In genomic region chr3:148601766-148602685, GRCh38 we compare ENCODE assay signal across 17 cellular contexts.
DNase-seq lines count a peak whose midpoint lies in the region; ATAC-seq, FAIRE-seq and TF ChIP-seq lines count a peak whose summit lies in the region.
"Had no signal": no experiment of that assay in that cellular context is flagged by ENCODE, and none has a peak within 500 bp of the region (broad histone marks: within the 10 kb centered on the region; RNA-seq: fewer than 3 reads in every experiment).

No MANE protein-coding gene starts in this region.

- no peaks in the 10 kb centered on the region for H3K36me3 Mint-ChIP-seq in activated naive CD4-positive, alpha-beta T cell treated with anti-CD3 and anti-CD28 coated beads for 36 hours (ENCODE audit: low read depth)
- no peaks in the 10 kb centered on the region for H3K36me3 Mint-ChIP-seq in stimulated activated effector memory CD8-positive, alpha-beta T cell treated with anti-CD3 and anti-CD28 coated beads, Interleukin-12 subunit alpha, Interleukin-12 subunit beta, amount 100 ng/mL, for 72 hours
- H3K36me3 Mint-ChIP-seq: naive thymus-derived CD8-positive, alpha-beta T cell had no signal

- CTCF ChIA-PET in SK-N-SH (lab: Yijun Ruan, JAX) = no interaction called here
- CTCF ChIA-PET in activated naive CD4-positive, alpha-beta T cell treated with anti-CD3 and anti-CD28 coated beads for 36 hours (lab: Charles Lee) = no interaction called here

- no peaks in the 10 kb centered on the region for H3K4me1 Mint-ChIP-seq in activated naive CD4-positive, alpha-beta T cell treated with anti-CD3 and anti-CD28 coated beads for 36 hours (ENCODE audit: low read depth)
- no peaks in the 10 kb centered on the region for H3K4me1 Mint-ChIP-seq in stimulated activated effector memory CD8-positive, alpha-beta T cell treated with anti-CD3 and anti-CD28 coated beads, Interleukin-12 subunit alpha, Interleukin-12 subunit beta, amount 100 ng/mL, for 72 hours
- H3K4me1 Mint-ChIP-seq: H9; naive thymus-derived CD8-positive, alpha-beta T cell had no signal

- no peaks in the 10 kb centered on the region for H3K27me3 Mint-ChIP-seq in activated naive CD4-positive, alpha-beta T cell treated with anti-CD3 and anti-CD28 coated beads for 36 hours (ENCODE audit: low read depth)
- H3K27me3 Mint-ChIP-seq: naive thymus-derived CD8-positive, alpha-beta T cell had no signal

- H3K36me3 ChIP-seq in SK-N-SH (replicated peaks in 1 of 2; ENCODE audit: control insufficient read depth in 1 of 2, insufficient read depth in 2 of 2, low read length in 1 of 2) = no peaks in the 10 kb centered on the region
- H3K36me3 ChIP-seq in right lobe of liver = no peaks in the 10 kb centered on the region

- H3K4me3 ChIP-seq in SK-N-SH (ENCODE audit: low read depth in 2 of 2, low read length in 1 of 2) = no peak overlapping the region
- H3K4me3 ChIP-seq in right lobe of liver = no peak overlapping the region
- H3K4me3 ChIP-seq: skin epidermis had no signal

- 29% methylated on average over 3 of the region's 3 CpGs for WGBS in SK-N-SH (ENCODE audit: low lambda C conversion rate)
- 30% methylated on average over 3 of the region's 3 CpGs for WGBS in right lobe of liver (ENCODE audit: insufficient coverage, low coverage, low lambda C conversion rate, missing lambda C conversion rate)

- H3K27ac ChIP-seq in SK-N-SH (ENCODE audit: low read depth in 2 of 2, low read length in 1 of 2) = no peak overlapping the region
- H3K27ac ChIP-seq in right lobe of liver = peak overlapping the region; percentile 75 to 92 (median 83)
- H3K27ac ChIP-seq: skin epidermis had no signal

- H3K9me2 ChIP-seq in SK-N-SH = no peaks in the 10 kb centered on the region

- no peak overlapping the region for H3K4me2 ChIP-seq in SK-N-SH

- peak; percentile 96 for FAIRE-seq in endometrium (lab: Jason Lieb, UNC)
- FAIRE-seq: A204.1, RCC 7860 had no signal

- no peak overlapping the region for H2AFZ ChIP-seq in SK-N-SH (ENCODE audit: low read depth)

- POLR2A ChIA-PET in SK-N-SH (lab: Yijun Ruan, JAX) = no interaction called here

- no peak for TF ChIP-seq CTCF in SK-N-SH (IDR thresholded peaks at IDR 0.05)
- no peak for TF ChIP-seq CTCF in right lobe of liver (IDR thresholded peaks at IDR 0.05)

- H3K4me1 ChIP-seq in SK-N-SH (ENCODE audit: control insufficient read depth in 1 of 2, insufficient read depth in 2 of 2, low read depth in 1 of 2, low read length in 1 of 2) (peaks cover 0 to 4% of the 10 kb centered on the region in 2 experiments; a peak in 1 of 4 replicates), right lobe of liver (peaks cover 0 to 47% (median 15%) of the 10 kb centered on the region in 4 donors)

- TF ChIP-seq EP300 in SK-N-SH (IDR thresholded peaks at IDR 0.05; ENCODE audit: borderline replicate concordance in 1 of 2, low read depth in 1 of 2, low read length in 1 of 2) = no peak

- H3F3A ChIP-seq in SK-N-SH (replicated peaks; ENCODE audit: insufficient read depth) = no peaks in the 10 kb centered on the region

- H3K9me3 ChIP-seq in SK-N-SH = no peaks in the 10 kb centered on the region
- no peaks in the 10 kb centered on the region for H3K9me3 ChIP-seq in right lobe of liver

- no peak for TF ChIP-seq RAD21 in SK-N-SH (IDR thresholded peaks at IDR 0.05; ENCODE audit: low read length)

- DNase-seq in SK-N-SH (no peak), right lobe of liver (peak in 1 of 3 donors; percentile 48), NCI-H226 (no peak)
- no peak for DNase-seq in NK-92 treated with Interleukin-12 subunit alpha and Interleukin-12 subunit beta, amount 100 ng/mL, for 24 hours (lab: John Stamatoyannopoulos, UW)
- no peak for DNase-seq in activated naive CD4-positive, alpha-beta T cell treated with anti-CD3 and anti-CD28 coated beads for 36 hours
- DNase-seq in stimulated activated effector memory CD8-positive, alpha-beta T cell treated with anti-CD3 and anti-CD28 coated beads, Interleukin-12 subunit alpha, Interleukin-12 subunit beta, amount 100 ng/mL, for 72 hours (ENCODE audit: low spot score in 2 of 2) = no peak
- DNase-seq: activated T-cell treated with anti-CD3 and anti-CD28 coated beads, Interleukin-2, amount 50 U/mL, for 1 hour; foreskin melanocyte; H9; naive thymus-derived CD8-positive, alpha-beta T cell; NCI-H1436 treated with DMSO at 0.1 percent for 48 hours; NCI-H524 treated with DMSO at 0.1 percent for 48 hours had no signal

- H3K79me2 ChIP-seq in SK-N-SH (ENCODE audit: insufficient read depth) = no peaks in the 10 kb centered on the region

- peak; percentile 69 for TF ChIP-seq POLR2A in right lobe of liver (IDR thresholded peaks at IDR 0.05)

- H3K9me3 Mint-ChIP-seq in activated naive CD4-positive, alpha-beta T cell treated with anti-CD3 and anti-CD28 coated beads for 36 hours = peaks cover 3% of the 10 kb centered on the region
- H3K9me3 Mint-ChIP-seq in stimulated activated effector memory CD8-positive, alpha-beta T cell treated with anti-CD3 and anti-CD28 coated beads, Interleukin-12 subunit alpha, Interleukin-12 subunit beta, amount 100 ng/mL, for 72 hours = peaks cover 5% of the 10 kb centered on the region
- H3K9me3 Mint-ChIP-seq: H9; naive thymus-derived CD8-positive, alpha-beta T cell had no signal

- no peaks in the 10 kb centered on the region for H4K20me1 ChIP-seq in SK-N-SH (ENCODE audit: insufficient read depth)

- no peak overlapping the region for H3K4me3 Mint-ChIP-seq in activated naive CD4-positive, alpha-beta T cell treated with anti-CD3 and anti-CD28 coated beads for 36 hours
- H3K4me3 Mint-ChIP-seq in stimulated activated effector memory CD8-positive, alpha-beta T cell treated with anti-CD3 and anti-CD28 coated beads, Interleukin-12 subunit alpha, Interleukin-12 subunit beta, amount 100 ng/mL, for 72 hours = no peak overlapping the region
- H3K4me3 Mint-ChIP-seq: H9; naive thymus-derived CD8-positive, alpha-beta T cell had no signal

- intact Hi-C loops in right lobe of liver (cut with DNase I) = no loop called here
- intact Hi-C loops in activated naive CD4-positive, alpha-beta T cell treated with anti-CD3 and anti-CD28 coated beads for 36 hours (cut with micrococcal nuclease) = no loop called here

- ATAC-seq in SK-N-SH treated with all-trans-retinoic acid at 6 μM for 48 hours = peak; percentile 31; the same call in 1 of the 3 replicates
- ATAC-seq in right lobe of liver = peak; percentile 81 to 91 (median 86)
- ATAC-seq in stimulated activated effector memory CD8-positive, alpha-beta T cell treated with anti-CD3 and anti-CD28 coated beads, Interleukin-12 subunit alpha, Interleukin-12 subunit beta, amount 100 ng/mL, for 72 hours = no peak
- ATAC-seq: naive thymus-derived CD8-positive, alpha-beta T cell had no signal

- H3K9ac ChIP-seq in SK-N-SH = no peak overlapping the region

- H3K27me3 ChIP-seq in SK-N-SH (ENCODE audit: insufficient read depth) (no peaks in the 10 kb centered on the region), right lobe of liver (no peaks in the 10 kb centered on the region)

- H3K27ac Mint-ChIP-seq in activated naive CD4-positive, alpha-beta T cell treated with anti-CD3 and anti-CD28 coated beads for 36 hours = no peak overlapping the region
- H3K27ac Mint-ChIP-seq in stimulated activated effector memory CD8-positive, alpha-beta T cell treated with anti-CD3 and anti-CD28 coated beads, Interleukin-12 subunit alpha, Interleukin-12 subunit beta, amount 100 ng/mL, for 72 hours = no peak overlapping the region
- H3K27ac Mint-ChIP-seq: naive thymus-derived CD8-positive, alpha-beta T cell had no signal

TF ChIP-seq in SK-N-SH treated with all-trans-retinoic acid at 6 μM for 48 hours, 23 proteins besides CTCF, POLR2A, EP300 and RAD21:
- TF ChIP-seq PPARA (CRISPR knock-in tag; IDR thresholded peaks at IDR 0.05; ENCODE audit: borderline replicate concordance) = no peak
- TF ChIP-seq GLIS3 (CRISPR knock-in tag; IDR thresholded peaks at IDR 0.05) = no peak

TF ChIP-seq in SK-N-SH, 30 proteins besides CTCF, POLR2A, EP300 and RAD21:
- no peak for TF ChIP-seq PBX3 (IDR thresholded peaks at IDR 0.05)

Comparison
In these comparisons a context has a peak if more than half of its experiments do, and no peak if none do; other contexts are left out.
1. H3K27ac ChIP-seq: peak in right lobe of liver (3 of 3); none in SK-N-SH (0 of 2).